14 cellular contexts compared by ENCODE assay signal in the genomic region with DNA sequence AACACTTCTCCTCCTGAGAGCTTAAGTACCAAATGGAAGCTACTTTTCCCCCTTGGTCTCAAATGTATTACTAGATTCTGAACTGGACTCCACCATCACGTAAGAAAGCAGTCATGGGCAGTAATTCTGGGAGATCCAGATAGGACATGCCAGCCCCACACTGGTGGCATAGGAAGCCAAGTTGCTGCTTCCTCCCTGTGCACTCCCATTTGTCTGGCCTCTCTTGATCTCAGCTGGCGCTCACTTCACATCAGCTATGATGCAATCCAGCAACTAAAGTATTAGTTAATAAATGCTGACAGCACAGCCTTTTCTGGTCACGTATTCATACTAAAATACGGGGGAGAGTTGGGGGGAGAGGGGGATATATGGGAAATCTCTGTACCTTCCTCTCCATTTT. TPM values are rescaled to one million over a fixed set of nuclear protein-coding genes. Genes with fewer than 3 reads are reported as not detected.
DNase-seq lines count a peak whose midpoint lies in the region; ATAC-seq, FAIRE-seq and TF ChIP-seq lines count a peak whose summit lies in the region.
"Had no signal": no experiment of that assay in that cellular context is flagged by ENCODE, and none has a peak within 500 bp of the region (broad histone marks: within the 10 kb centered on the region; RNA-seq: fewer than 3 reads in every experiment).

No MANE protein-coding gene starts in this region.

- no peak overlapping the region for H3K4me2 ChIP-seq in H1 (ENCODE audit: insufficient read depth in 1 of 2, low read depth in 2 of 2, low read length in 2 of 2)

- intact Hi-C loops in heart left ventricle (cut with DNase I) (loop anchor here in 4 of 10 donors (10.0 kb wide), 2 partner anchors 331 to 609 kb away; no protein-coding TSS in a partner anchor), Right ventricle myocardium inferior (cut with DNase I) (loop anchor here (10.0 kb wide), 1 partner anchor 131 kb away; no protein-coding TSS in a partner anchor)

- POLR2A ChIA-PET in H1 (lab: Charles Lee; ENCODE audit: partially characterized antibody) = interaction anchor here (0.6 to 6.1 kb wide), 3 partner anchors 15 to 162 kb away, joined by 3 to 52 read pairs (median 10); no protein-coding TSS in a partner anchor

- H2BK12ac ChIP-seq in H1 (ENCODE audit: low read depth, low read length) = peak overlapping the region; percentile 34; the same call in 1 of the 2 replicates

- no peaks in the 10 kb centered on the region for H3K23me2 ChIP-seq in H1 (ENCODE audit: low read depth, low read length)

- DNase-seq in heart left ventricle (peak in 1 of 5 donors; percentile 37), Right ventricle myocardium inferior (ENCODE audit: missing footprints) (no peak), H1 (ENCODE audit: low read depth in 1 of 2, low spot score in 2 of 2) (no peak), upper lobe of left lung (peak in 1 of 2 donors; percentile 69), NCI-H524 treated with DMSO at 0.1 percent for 48 hours (lab: John Stamatoyannopoulos, UW) (no peak), pons (ENCODE audit: low spot score) (no peak)
- no peak for DNase-seq in activated CD4-positive, alpha-beta T cell treated with anti-CD3 and anti-CD28 coated beads for 4 hours
- DNase-seq: activated CD4-positive, CD25-positive, alpha-beta regulatory T cell treated with anti-CD3 and anti-CD28 coated beads, Interleukin-2, amount 50 U/mL, for 72 hours; activated naive CD4-positive, alpha-beta T cell treated with Interleukin-2 at 50 U/mL for 16 hours; effector memory CD4-positive, alpha-beta T cell; NCI-H1694; SHP77 treated with DMSO at 0.1 percent for 48 hours had no signal

- no peak overlapping the region for H3K9ac ChIP-seq in H1 (replicated peaks in 1 of 4; ENCODE audit: extremely low read depth in 1 of 4, low read depth in 3 of 4, low read length in 3 of 4)
- no peak overlapping the region for H3K9ac ChIP-seq in mucosa of rectum (ENCODE audit: low read depth in 1 of 2, low read length in 2 of 2)

- no peak overlapping the region for H2BK5ac ChIP-seq in H1 (ENCODE audit: low read depth, low read length)

- no peak overlapping the region for H4K5ac ChIP-seq in H1 (ENCODE audit: insufficient read length, low read depth, low read length)

- H3K4ac ChIP-seq in H1 (replicated peaks; ENCODE audit: insufficient read length, low read depth, low read length) = no peak overlapping the region

- peak overlapping the region in 11 of 12 donors; percentile 22 to 80 (median 60) for H3K27ac ChIP-seq in heart left ventricle
- no peak overlapping the region for H3K27ac ChIP-seq in H1 (ENCODE audit: low read depth, low read length)
- peak overlapping the region; percentile 0 to 29 for H3K27ac ChIP-seq in mucosa of rectum (ENCODE audit: low read depth in 2 of 2, low read length in 2 of 2)
- peak overlapping the region; percentile 69 to 75 (median 70) for H3K27ac ChIP-seq in upper lobe of left lung

- FAIRE-seq in H1 (lab: Jason Lieb, UNC) = no peak
- FAIRE-seq: islet of Langerhans had no signal

- no peaks in the 10 kb centered on the region for H4K20me1 ChIP-seq in H1 (replicated peaks in 1 of 2; ENCODE audit: control insufficient read depth in 1 of 2, insufficient read depth in 2 of 2, low read length in 2 of 2)

- H3K56ac ChIP-seq in H1 (replicated peaks; ENCODE audit: insufficient read length, low read depth, low read length) = no peak overlapping the region

- TF ChIP-seq CTCF in heart left ventricle (IDR thresholded peaks at IDR 0.05) (no peak), H1 (IDR thresholded peaks at IDR 0.05; ENCODE audit: control extremely low read depth in 1 of 3, insufficient read depth in 1 of 3, low read depth in 1 of 3, low read length in 3 of 3) (no peak), upper lobe of left lung (IDR thresholded peaks at IDR 0.05) (no peak)

- 59 to 63% (median 62%) methylated on average over 4 of the region's 4 CpGs for WGBS in heart left ventricle, 4 donors
- WGBS in H1 (ENCODE audit: extremely low coverage in 1 of 2, insufficient coverage in 1 of 2, insufficient read length in 1 of 2, insufficient replicate concordance in 2 of 2, low coverage in 1 of 2, low lambda C conversion rate in 2 of 2, missing lambda C conversion rate in 1 of 2), 2 experiments = 93% methylated on average over 4 of the region's 4 CpGs; no CpG with 5 or more reads in 1 of the 2 experiments
- WGBS in upper lobe of left lung, 2 donors = 20 to 31% methylated on average over 4 of the region's 4 CpGs

- no peak overlapping the region; the same call in 1 of the 2 replicates for H2BK20ac ChIP-seq in H1 (ENCODE audit: low read length)

- H4K91ac ChIP-seq in H1 (replicated peaks; ENCODE audit: insufficient read length, low read length) = no peak overlapping the region

- peaks cover 0 to 1% (median 0%) of the 10 kb centered on the region in 9 donors for H3K36me3 ChIP-seq in heart left ventricle
- no peaks in the 10 kb centered on the region for H3K36me3 ChIP-seq in H1 (ENCODE audit: control insufficient read depth in 2 of 4, insufficient read depth in 4 of 4, low read length in 3 of 4)
- H3K36me3 ChIP-seq in mucosa of rectum (ENCODE audit: control insufficient read depth in 2 of 2, insufficient read depth in 2 of 2, low read length in 2 of 2) = no peaks in the 10 kb centered on the region
- no peaks in the 10 kb centered on the region for H3K36me3 ChIP-seq in upper lobe of left lung

- H3K14ac ChIP-seq in H1 (ENCODE audit: insufficient read length) = no peak overlapping the region

- TF ChIP-seq RAD21 in H1 (IDR thresholded peaks at IDR 0.05 in 1 of 2, conservative IDR thresholded peaks at IDR 0.05 in 1 of 2; ENCODE audit: low read depth in 2 of 2, low read length in 2 of 2) = no peak

- H3K4me3 ChIP-seq in heart left ventricle = no peak overlapping the region
- H3K4me3 ChIP-seq in H1 (ENCODE audit: extremely low read depth in 1 of 4, insufficient read depth in 2 of 4, low read depth in 3 of 4, low read length in 4 of 4) = no peak overlapping the region
- H3K4me3 ChIP-seq in mucosa of rectum (ENCODE audit: low read length in 2 of 2) = no peak overlapping the region
- H3K4me3 ChIP-seq in upper lobe of left lung = peak overlapping the region in 1 of 4 donors; percentile 18

- no peak overlapping the region for H3K23ac ChIP-seq in H1 (ENCODE audit: insufficient read length)

- H3K9me3 ChIP-seq in heart left ventricle (no peaks in the 10 kb centered on the region), H1 (ENCODE audit: insufficient read depth in 2 of 2, low read depth in 1 of 2, low read length in 1 of 2) (no peaks in the 10 kb centered on the region), mucosa of rectum (ENCODE audit: control insufficient read depth in 2 of 2, low read length in 2 of 2) (no peaks in the 10 kb centered on the region), upper lobe of left lung (no peaks in the 10 kb centered on the region)

- H3K18ac ChIP-seq in H1 (ENCODE audit: extremely low read depth, low read length) = no peak overlapping the region

- no peak for TF ChIP-seq POLR2A in heart left ventricle (IDR thresholded peaks at IDR 0.05)
- TF ChIP-seq POLR2A in H1 (IDR thresholded peaks at IDR 0.05; ENCODE audit: control extremely low read depth in 1 of 2, low read depth in 2 of 2, low read length in 2 of 2) = no peak
- peak in 1 of 4 donors; percentile 16 for TF ChIP-seq POLR2A in upper lobe of left lung (IDR thresholded peaks at IDR 0.05)

- no peak for TF ChIP-seq EP300 in H1 (IDR thresholded peaks at IDR 0.05; ENCODE audit: borderline replicate concordance in 1 of 2, low read depth in 2 of 2, low read length in 2 of 2)
- no peak for TF ChIP-seq EP300 in upper lobe of left lung (IDR thresholded peaks at IDR 0.05)

- no peak overlapping the region for H2AFZ ChIP-seq in H1 (ENCODE audit: low read length)

- H4K8ac ChIP-seq in H1 (ENCODE audit: extremely low read depth, insufficient read depth, low read length) = no peak overlapping the region; the same call in 1 of the 2 replicates

- CTCF ChIA-PET in H1 (lab: Charles Lee; ENCODE audit: partially characterized antibody) = interaction anchor here (0.8 to 16.8 kb wide), 20 partner anchors 7 to 332 kb away, joined by 3 to 385 read pairs (median 10); no protein-coding TSS in a partner anchor

- H3K4me1 ChIP-seq in heart left ventricle (peaks cover 4 to 74% (median 38%) of the 10 kb centered on the region in 12 donors), H1 (replicated peaks in 1 of 4; ENCODE audit: control insufficient read depth in 3 of 4, insufficient read depth in 4 of 4, low read length in 3 of 4) (peaks cover 4 to 11% (median 5%) of the 10 kb centered on the region in 4 experiments), mucosa of rectum (ENCODE audit: control insufficient read depth in 2 of 2, insufficient read depth in 2 of 2, low read length in 2 of 2) (peaks cover 0 to 4% of the 10 kb centered on the region in 2 donors), upper lobe of left lung (peaks cover 33 to 57% (median 51%) of the 10 kb centered on the region in 4 donors)

- H3K27me3 ChIP-seq in heart left ventricle = no peaks in the 10 kb centered on the region
- peaks cover 0 to 3% (median 0%) of the 10 kb centered on the region in 4 experiments; a peak in 2 of 7 replicates for H3K27me3 ChIP-seq in H1 (replicated peaks in 1 of 4; ENCODE audit: control insufficient read depth in 3 of 4, extremely low read depth in 1 of 4, insufficient read depth in 3 of 4, low read length in 3 of 4)
- peaks cover 0 to 1% of the 10 kb centered on the region in 2 donors for H3K27me3 ChIP-seq in mucosa of rectum (ENCODE audit: control insufficient read depth in 2 of 2, insufficient read depth in 2 of 2, low read length in 2 of 2)
- no peaks in the 10 kb centered on the region for H3K27me3 ChIP-seq in upper lobe of left lung

- H3K79me1 ChIP-seq in H1 (ENCODE audit: low read depth, low read length) = no peaks in the 10 kb centered on the region

- ATAC-seq in heart left ventricle (peak in 1 of 4 donors; percentile 34), Right ventricle myocardium inferior (no peak), upper lobe of left lung (ENCODE audit: low FRiP score in 2 of 2) (peak in 1 of 2 donors; percentile 7)

- H3K79me2 ChIP-seq in H1 (ENCODE audit: control insufficient read depth in 1 of 2, insufficient read depth in 2 of 2, low read length in 2 of 2) = no peaks in the 10 kb centered on the region

- no peak overlapping the region for H2BK120ac ChIP-seq in H1 (replicated peaks; ENCODE audit: low read depth, low read length)

- H2BK15ac ChIP-seq in H1 (ENCODE audit: low read length) = no peak overlapping the region

- H2AK5ac ChIP-seq in H1 (ENCODE audit: low read depth, low read length) = no peak overlapping the region

RNA-seq across cellular contexts. Expression of a gene that starts 3.4 kb away (rescaled TPM):
- total RNA-seq in heart left ventricle = 10 to 100 TPM in 1 of 9 donors, 1 to 10 TPM in 5, under 1 TPM in 2, not detected in 1; 0.72 to 15.1 (median 2.6) TPM
- 1 to 10 TPM; 1.7 to 2.0 TPM for polyA plus RNA-seq in heart left ventricle
- total RNA-seq in Right ventricle myocardium inferior = 0.60 TPM
- total RNA-seq in H1 (2021; fragmentation: NEBNext Ultra II Directional; extraction: Animal tissue kit (Norgen Biotek cat#: 25700)) = 0.41 and 0.73 TPM in 2 replicates
- polyA plus RNA-seq in H1 (2011; rRNA removed) = 0.12 and 0.27 TPM in 2 replicates
- polyA plus RNA-seq in H1 (2011; cell fraction: cytosol; rRNA removed) = 0.14 TPM
- polyA plus RNA-seq in H1 (2011; cell fraction: nucleus; rRNA removed) = 1.0 TPM
- 0.27 to 0.76 TPM (median 0.29 TPM) in 3 of 4 replicates, not detected in the other for polyA plus RNA-seq in H1 (2012, experiment 1 of 2)
- polyA plus RNA-seq in H1 (2012, experiment 2 of 2) = 0.22 TPM
- 0.85 TPM for polyA plus RNA-seq in H1 (2013, experiment 1 of 2)
- 0.87 TPM for polyA plus RNA-seq in H1 (2013, experiment 2 of 2)
- 0.35 TPM in 1 of 2 replicates, not detected in the other for polyA minus RNA-seq in H1 (2011; rRNA and poly(A)+ RNA removed)
- polyA minus RNA-seq in H1 (2011; cell fraction: cytosol; rRNA and poly(A)+ RNA removed) = not detected
- polyA minus RNA-seq in H1 (2011; cell fraction: nucleus; rRNA and poly(A)+ RNA removed) = not detected
- 10 to 100 TPM in 2 of 6 donors, 1 to 10 TPM in 4; 1.6 to 16.6 (median 6.8) TPM for total RNA-seq in upper lobe of left lung
